25 cellular contexts compared by ENCODE assay signal in genomic region chr1:238302646-238303045, GRCh38.
"Had no signal": no experiment of that assay in that cellular context is flagged by ENCODE, and none has a peak within 500 bp of the region (broad histone marks: within the 10 kb centered on the region; RNA-seq: fewer than 3 reads in every experiment).

No MANE protein-coding gene starts in this region.

- H3K9me3 ChIP-seq: suprapubic skin, testis, thoracic aorta, thyroid gland, tibial nerve, transverse colon, upper lobe of right lung, uterus, vagina had no signal

- H3K27ac ChIP-seq: stomach, suprapubic skin, testis, thoracic aorta, thyroid gland, tibial artery, tibial nerve, transverse colon, upper lobe of right lung, uterus, vagina had no signal

- H3K27me3 ChIP-seq: stomach, suprapubic skin, testis, thyroid gland, tibial artery, tibial nerve, transverse colon, upper lobe of right lung, uterus, vagina had no signal

- H3K4me1 ChIP-seq: stomach, suprapubic skin, testis, thyroid gland, tibial artery, tibial nerve, transverse colon, upper lobe of right lung, uterus, vagina had no signal

- ATAC-seq: stimulated activated effector memory CD8-positive, alpha-beta T cell treated with anti-CD3 and anti-CD28 coated beads, Interleukin-12 subunit alpha, Interleukin-12 subunit beta, amount 100 ng/mL, for 72 hours; stimulated activated memory B cell treated with anti-CD40 and anti-IgM and Interleukin-4, amounts not matched to agents 10 μg/mL and 1 μg/mL and 100 μg/mL, for 72 hours; stimulated activated naive B cell treated with anti-CD40 and anti-IgM and Interleukin-4, amounts not matched to agents 10 μg/mL and 1 μg/mL and 100 μg/mL, for 72 hours; stimulated activated naive CD8-positive, alpha-beta T cell treated with anti-CD3 and anti-CD28 coated beads, Interleukin-15, amount 100 ng/mL, for 72 hours; stimulated activated naive CD8-positive, alpha-beta T cell treated with anti-CD3 and anti-CD28 coated beads, Interleukin-15, Interleukin-2, amounts not matched to agents 100 U/mL and 50 U/mL, for 24 hours; upper lobe of right lung had no signal

- H3K4me3 ChIP-seq: stomach, suprapubic skin, testis, thoracic aorta, thyroid gland, tibial artery, tibial nerve, transverse colon, upper lobe of right lung, uterus, vagina had no signal

- DNase-seq: stimulated activated CD4-positive, alpha-beta T cell treated with anti-CD3 and anti-CD28 coated beads, Interleukin-2, amount 100 ng/mL, for 48 hours; stimulated activated CD4-positive, alpha-beta T cell treated with anti-CD3 and anti-CD28 coated beads, Interleukin-4, amount 100 ng/mL, for 1 hour; stimulated activated CD4-positive, alpha-beta T cell treated with anti-CD3 and anti-CD28 coated beads, Interleukin-4, amount 100 ng/mL, for 24 hours; stimulated activated CD4-positive, alpha-beta T cell treated with anti-CD3 and anti-CD28 coated beads, Interleukin-4, amount 100 ng/mL, for 4 hours; stimulated activated CD8-positive, alpha-beta memory T cell treated with anti-CD3 and anti-CD28 coated beads, Interleukin-4, amount 100 ng/mL, for 48 hours; stimulated activated naive B cell treated with anti-CD40 and anti-IgM and Interleukin-4, amounts not matched to agents 10 μg/mL and 1 μg/mL and 100 μg/mL, for 72 hours; stimulated activated naive CD4-positive, alpha-beta T cell; stimulated activated naive CD4-positive, alpha-beta T cell treated with Interleukin-2 at 50 U/mL for 16 hours; stimulated activated naive CD8-positive, alpha-beta T cell treated with anti-CD3 and anti-CD28 coated beads, Interleukin-15, amount 100 ng/mL, for 72 hours; stimulated activated naive CD8-positive, alpha-beta T cell treated with anti-CD3 and anti-CD28 coated beads, Interleukin-15, Interleukin-2, amounts not matched to agents 100 U/mL and 50 U/mL, for 24 hours; stomach; substantia nigra; testis; thyroid gland; tibial artery; transverse colon; trophoblast cell; upper lobe of right lung; uterus had no signal

- H3K36me3 ChIP-seq: stomach, suprapubic skin, thoracic aorta, thyroid gland, tibial artery, tibial nerve, transverse colon, upper lobe of right lung, uterus, vagina had no signal
